1 cellular context compared by ENCODE assay signal in genomic region chr5:80667384-80667783, GRCh38.
TF ChIP-seq lines count a peak whose summit lies in the region.

No MANE protein-coding gene starts in this region.

TF ChIP-seq in IMR-90, 13 proteins besides CTCF, POLR2A, EP300 and RAD21 (continued from another document):
- no peak for TF ChIP-seq MAZ (IDR thresholded peaks at IDR 0.05; ENCODE audit: borderline replicate concordance, low read depth, low read length)
TF ChIP-seq in IMR-90: peak in this region for 1.
